ENCODE assay signal across 2 cellular contexts in genomic region chr3:73603771-73604171, GRCh38.
TF ChIP-seq lines count a peak whose summit lies in the region.

No MANE protein-coding gene starts in this region.

TF ChIP-seq in liver, 16 proteins besides CTCF, POLR2A, EP300 and RAD21 (continued from another document):
- TF ChIP-seq TAF1 (conservative IDR thresholded peaks at IDR 0.05) = no peak

TF ChIP-seq in HepG2, 621 proteins besides CTCF, POLR2A, EP300 and RAD21 (continued from another document):
- no peak for TF ChIP-seq ZNF274 (CRISPR knock-in tag; IDR thresholded peaks at IDR 0.05)
- no peak for TF ChIP-seq LCORL (IDR thresholded peaks at IDR 0.05)
- no peak for TF ChIP-seq LCORL (CRISPR knock-in tag; IDR thresholded peaks at IDR 0.05)
- no peak for TF ChIP-seq ZNF713 (CRISPR knock-in tag; IDR thresholded peaks at IDR 0.05)
- TF ChIP-seq FOXJ3 (CRISPR knock-in tag; IDR thresholded peaks at IDR 0.05; ENCODE audit: borderline replicate concordance) = no peak
- no peak for TF ChIP-seq SIX4 (CRISPR knock-in tag; IDR thresholded peaks at IDR 0.05)
- no peak for TF ChIP-seq TMF1 (CRISPR knock-in tag; IDR thresholded peaks at IDR 0.05; ENCODE audit: low read depth)
- no peak for TF ChIP-seq ZFP36 (IDR thresholded peaks at IDR 0.05; ENCODE audit: borderline replicate concordance, low read depth, low read length, partially characterized antibody)
- TF ChIP-seq GFI1 (CRISPR knock-in tag; IDR thresholded peaks at IDR 0.05; ENCODE audit: borderline replicate concordance) = no peak
- TF ChIP-seq CHD2 (IDR thresholded peaks at IDR 0.05; ENCODE audit: low read depth, low read length) = no peak
- no peak for TF ChIP-seq TFE3 (CRISPR knock-in tag; IDR thresholded peaks at IDR 0.05)
- TF ChIP-seq FOXK2 (IDR thresholded peaks at IDR 0.05) = no peak
- TF ChIP-seq MXD3 (CRISPR knock-in tag; IDR thresholded peaks at IDR 0.05) = no peak
- TF ChIP-seq ELF1 (CRISPR knock-in tag; IDR thresholded peaks at IDR 0.05) = no peak
